In genomic region chr10:49618861-49619260, GRCh38 we compare ENCODE assay signal across 21 cellular contexts. TPM values are rescaled to one million over a fixed set of nuclear protein-coding genes. Genes with fewer than 3 reads are reported as not detected.
A peak's percentile ranks its signal among the peaks of the same experiment; 100 is the strongest.
DNase-seq lines count a peak whose midpoint lies in the region; TF ChIP-seq lines count a peak whose summit lies in the region.
"Had no signal": no experiment of that assay in that cellular context is flagged by ENCODE, and none has a peak within 500 bp of the region (broad histone marks: within the 10 kb centered on the region; RNA-seq: fewer than 3 reads in every experiment).

No MANE protein-coding gene starts in this region.

- no peak overlapping the region for H2AFZ ChIP-seq in osteoblast (ENCODE audit: low read length)

- H3K79me2 ChIP-seq in osteoblast (ENCODE audit: insufficient read depth, low read length), result no peaks in the 10 kb centered on the region

- no peak overlapping the region for H3K27ac ChIP-seq in osteoblast (ENCODE audit: low read depth, low read length)
- no peak overlapping the region for H3K27ac ChIP-seq in coronary artery
- H3K27ac ChIP-seq: BLaER1 treated with 17β-estradiol and CSF1 and Interleukin-3, amounts not matched to agents 10 nM and 100 nM had no signal

- TF ChIP-seq CTCF in osteoblast (IDR thresholded peaks at IDR 0.05; ENCODE audit: extremely low read depth, low read depth, low read length) (no peak), coronary artery (IDR thresholded peaks at IDR 0.05) (no peak), osteocyte (IDR thresholded peaks at IDR 0.05) (no peak)

- no peaks in the 10 kb centered on the region for H3K9me3 ChIP-seq in osteoblast (ENCODE audit: low read depth, low read length)

- H3K27me3 Mint-ChIP-seq in osteocyte (ENCODE audit: unreplicated experiment), result peaks cover 50% of the 10 kb centered on the region

- H3K36me3 Mint-ChIP-seq in osteocyte (ENCODE audit: unreplicated experiment), result no peaks in the 10 kb centered on the region
- H3K36me3 Mint-ChIP-seq: CD4-positive, CD25-positive, alpha-beta regulatory T cell; CD8-positive, alpha-beta memory T cell; IgD-negative memory B cell had no signal

- H3K4me3 ChIP-seq in osteoblast (ENCODE audit: insufficient read depth, low read length), result no peak overlapping the region
- no peak overlapping the region for H3K4me3 ChIP-seq in coronary artery
- H3K4me3 ChIP-seq: BLaER1 treated with 17β-estradiol and CSF1 and Interleukin-3, amounts not matched to agents 10 nM and 100 nM had no signal

- H3K27me3 ChIP-seq in osteoblast (ENCODE audit: insufficient read depth, low read length), result peaks cover 54% of the 10 kb centered on the region

- no peaks in the 10 kb centered on the region for H3K9me3 Mint-ChIP-seq in osteocyte (ENCODE audit: unreplicated experiment)
- H3K9me3 Mint-ChIP-seq: CD4-positive, CD25-positive, alpha-beta regulatory T cell; CD8-positive, alpha-beta memory T cell; HFFc6; IgD-negative memory B cell had no signal

- no peak overlapping the region for H3K27ac Mint-ChIP-seq in osteocyte (ENCODE audit: unreplicated experiment)
- H3K27ac Mint-ChIP-seq: B cell, HFFc6, IgD-negative memory B cell had no signal

- no peaks in the 10 kb centered on the region for H3K36me3 ChIP-seq in osteoblast (ENCODE audit: insufficient read depth, low read length)
- H3K36me3 ChIP-seq: BLaER1 treated with 17β-estradiol and CSF1 and Interleukin-3, amounts not matched to agents 10 nM and 100 nM had no signal

- H4K20me1 ChIP-seq in osteoblast (ENCODE audit: insufficient read depth, low read length), result no peaks in the 10 kb centered on the region

- no peak overlapping the region for H3K4me3 Mint-ChIP-seq in osteocyte (ENCODE audit: unreplicated experiment)
- H3K4me3 Mint-ChIP-seq: B cell; CD4-positive, CD25-positive, alpha-beta regulatory T cell; CD8-positive, alpha-beta memory T cell; HFFc6; IgD-negative memory B cell had no signal

- H3K4me2 ChIP-seq in osteoblast (ENCODE audit: insufficient read depth, low read length), result no peak overlapping the region
- H3K4me2 ChIP-seq: BLaER1 treated with 17β-estradiol and CSF1 and Interleukin-3, amounts not matched to agents 10 nM and 100 nM had no signal

- DNase-seq in EL (peak; percentile 47), HCEC 1CT (peak; percentile 15), osteoblast (ENCODE audit: insufficient read length, low spot score, missing footprints) (peak; percentile 90), coronary artery (ENCODE audit: low spot score) (no peak), HuH-7.5 (ENCODE audit: low spot score) (no peak), osteocyte (ENCODE audit: extremely low spot score, unreplicated experiment) (no peak), C1 segment of cervical spinal cord (lab: John Stamatoyannopoulos, UW) (no peak)
- DNase-seq: 8988T; CD4-positive, CD25-positive, alpha-beta regulatory T cell; CD8-positive, alpha-beta memory T cell; COR-L47; DMS 273 treated with DMSO at 0.1 percent for 48 hours; DMS53; DND-41; GF-D8; HFFc6; KBM-7 had no signal

- H3K4me1 Mint-ChIP-seq in osteocyte (ENCODE audit: unreplicated experiment), result peaks cover under 1% of the 10 kb centered on the region

- no peaks in the 10 kb centered on the region for H3K4me1 ChIP-seq in osteoblast (ENCODE audit: insufficient read depth, low read length)

RNA-seq across cellular contexts. Expression of gene CHAT, which starts 5.0 kb away (rescaled TPM):
- not detected in 2 replicates for total RNA-seq in osteoblast
- not detected in 2 replicates for total RNA-seq in osteocyte
- total RNA-seq: B cell; CD4-positive, CD25-positive, alpha-beta regulatory T cell; CD8-positive, alpha-beta memory T cell; H4; HFFc6 had no signal

RNA-seq across cellular contexts. Expression of gene SLC18A3, which starts 8.8 kb away (rescaled TPM):
- total RNA-seq in osteoblast (not detected in 2 replicates), osteocyte (0.32 and 0.34 TPM in 2 replicates)
- total RNA-seq: B cell; CD4-positive, CD25-positive, alpha-beta regulatory T cell; CD8-positive, alpha-beta memory T cell; H4; HFFc6 had no signal

Comparison
In these comparisons a context has a peak if more than half of its experiments do, and no peak if none do; other contexts are left out.
1. DNase-seq: peak in EL (single experiment), HCEC 1CT (single experiment) and osteoblast (single experiment); none in coronary artery (single experiment), HuH-7.5 (single experiment), osteocyte (single experiment) and C1 segment of cervical spinal cord (0 of 14).